ENCODE assay signal across 8 cellular contexts in the genomic region with DNA sequence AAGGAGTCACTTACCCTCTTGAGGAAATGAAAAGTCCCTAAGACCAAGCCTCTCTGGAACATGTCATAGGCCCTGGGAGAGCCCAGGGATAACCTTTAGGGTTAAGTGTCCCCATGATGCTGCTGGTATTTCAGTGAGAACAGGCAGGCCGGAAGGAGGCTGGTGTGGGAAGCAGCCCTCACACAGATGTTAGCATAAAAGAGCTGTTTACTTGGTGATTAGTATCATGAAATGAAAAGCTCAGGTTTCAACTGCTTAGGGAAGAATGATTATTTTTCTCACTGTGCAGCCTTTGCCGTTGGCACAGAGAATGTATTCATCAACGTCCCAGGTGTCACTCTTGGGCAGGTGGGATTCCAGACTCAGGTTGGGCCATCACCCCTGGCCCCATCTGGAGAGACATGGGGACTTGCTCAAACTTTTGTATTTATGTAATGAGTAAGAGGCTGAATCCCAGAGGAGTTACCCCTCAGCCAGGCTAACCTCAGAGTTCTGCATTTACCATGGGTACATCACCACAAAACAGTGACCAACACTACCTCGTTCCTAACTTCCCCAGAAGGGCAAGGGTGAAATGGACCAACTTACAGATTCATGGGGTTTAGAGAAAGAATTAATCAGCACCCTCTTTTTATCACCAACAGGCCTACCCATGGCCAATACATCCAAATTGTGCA.
DNase-seq lines count a peak whose midpoint lies in the region; ATAC-seq and TF ChIP-seq lines count a peak whose summit lies in the region.

No MANE protein-coding gene starts in this region.

- no peaks in the 10 kb centered on the region for H3K4me1 Mint-ChIP-seq in activated T-cell treated with anti-CD3 and anti-CD28 coated beads, Interleukin-2, amount 50 U/mL, for 24 hours (ENCODE audit: low read depth)
- H3K4me1 Mint-ChIP-seq in activated CD4-positive, alpha-beta T cell treated with anti-CD3 and anti-CD28 coated beads, Interleukin-2, amount 10 ng/mL, durations not matched to agents 24 days and 14 days: no peaks in the 10 kb centered on the region

- H3K4me3 ChIP-seq in lower lobe of right lung (no peak overlapping the region), left lung (no peak overlapping the region)

- peak overlapping the region; percentile 53 for H3K27ac ChIP-seq in lower lobe of right lung
- H3K27ac ChIP-seq in left lung: peak overlapping the region in 1 of 2 donors; percentile 23

- no peaks in the 10 kb centered on the region for H3K9me3 ChIP-seq in lower lobe of right lung
- H3K9me3 ChIP-seq in left lung: no peaks in the 10 kb centered on the region

- intact Hi-C loops in lower lobe of right lung (cut with DNase I): no loop called here
- intact Hi-C loops in left lung (cut with DNase I): no loop called here
- intact Hi-C loops in activated CD4-positive, alpha-beta T cell treated with anti-CD3 and anti-CD28 coated beads, Interleukin-2, amount 10 ng/mL, durations not matched to agents 24 days and 14 days (cut with micrococcal nuclease): no loop called here

- H3K4me1 ChIP-seq in lower lobe of right lung (no peaks in the 10 kb centered on the region), left lung (peaks cover 0 to 6% of the 10 kb centered on the region in 2 donors)

- TF ChIP-seq CTCF in lower lobe of right lung (IDR thresholded peaks at IDR 0.05) (no peak), left lung (IDR thresholded peaks at IDR 0.05) (no peak)

- H3K27ac Mint-ChIP-seq in activated T-cell treated with anti-CD3 and anti-CD28 coated beads, Interleukin-2, amount 50 U/mL, for 24 hours: no peak overlapping the region
- no peak overlapping the region for H3K27ac Mint-ChIP-seq in activated CD4-positive, alpha-beta T cell treated with anti-CD3 and anti-CD28 coated beads, Interleukin-2, amount 10 ng/mL, durations not matched to agents 24 days and 14 days

- H3K36me3 ChIP-seq in lower lobe of right lung (no peaks in the 10 kb centered on the region), left lung (no peaks in the 10 kb centered on the region)

- no peak overlapping the region for H3K4me3 Mint-ChIP-seq in activated T-cell treated with anti-CD3 and anti-CD28 coated beads, Interleukin-2, amount 50 U/mL, for 24 hours
- no peak overlapping the region for H3K4me3 Mint-ChIP-seq in activated CD4-positive, alpha-beta T cell treated with anti-CD3 and anti-CD28 coated beads, Interleukin-2, amount 10 ng/mL, durations not matched to agents 24 days and 14 days

- no peaks in the 10 kb centered on the region for H3K27me3 ChIP-seq in lower lobe of right lung (ENCODE audit: low read depth)
- no peaks in the 10 kb centered on the region for H3K27me3 ChIP-seq in left lung

- DNase-seq in AG20443 (ENCODE audit: low spot score) (peak; percentile 50), SHP77 treated with DMSO at 0.1 percent for 48 hours (lab: John Stamatoyannopoulos, UW) (peak; percentile 57), lower lobe of right lung (no peak), ureter (ENCODE audit: low spot score) (no peak), left lung (no peak)
- DNase-seq in activated T-cell treated with anti-CD3 and anti-CD28 coated beads, Interleukin-2, amount 50 U/mL, for 24 hours: no peak
- no peak for DNase-seq in activated CD4-positive, alpha-beta T cell treated with anti-CD3 and anti-CD28 coated beads, Interleukin-2, amount 10 ng/mL, durations not matched to agents 24 days and 14 days

- H3K36me3 Mint-ChIP-seq in activated T-cell treated with anti-CD3 and anti-CD28 coated beads, Interleukin-2, amount 50 U/mL, for 24 hours (ENCODE audit: low read depth): no peaks in the 10 kb centered on the region
- H3K36me3 Mint-ChIP-seq in activated CD4-positive, alpha-beta T cell treated with anti-CD3 and anti-CD28 coated beads, Interleukin-2, amount 10 ng/mL, durations not matched to agents 24 days and 14 days (ENCODE audit: low read depth): no peaks in the 10 kb centered on the region

- ATAC-seq in HG03095 (IDR thresholded peaks at IDR 0.05; ENCODE audit: unreplicated experiment) (peak; percentile 42), lower lobe of right lung (no peak), left lung (no peak)

- peaks cover 3% of the 10 kb centered on the region for H3K27me3 Mint-ChIP-seq in activated T-cell treated with anti-CD3 and anti-CD28 coated beads, Interleukin-2, amount 50 U/mL, for 24 hours
- H3K27me3 Mint-ChIP-seq in activated CD4-positive, alpha-beta T cell treated with anti-CD3 and anti-CD28 coated beads, Interleukin-2, amount 10 ng/mL, durations not matched to agents 24 days and 14 days: no peaks in the 10 kb centered on the region

- peaks cover 3% of the 10 kb centered on the region for H3K9me3 Mint-ChIP-seq in activated T-cell treated with anti-CD3 and anti-CD28 coated beads, Interleukin-2, amount 50 U/mL, for 24 hours
- no peaks in the 10 kb centered on the region for H3K9me3 Mint-ChIP-seq in activated CD4-positive, alpha-beta T cell treated with anti-CD3 and anti-CD28 coated beads, Interleukin-2, amount 10 ng/mL, durations not matched to agents 24 days and 14 days

Comparison
In these comparisons a context has a peak if more than half of its experiments do, and no peak if none do; other contexts are left out.
1. DNase-seq: peak in AG20443 (single experiment) and SHP77 treated with DMSO at 0.1 percent for 48 hours (single experiment); none in lower lobe of right lung (single experiment), ureter (single experiment), activated T-cell treated with anti-CD3 and anti-CD28 coated beads, Interleukin-2, amount 50 U/mL, for 24 hours (single experiment), left lung (0 of 2) and activated CD4-positive, alpha-beta T cell treated with anti-CD3 and anti-CD28 coated beads, Interleukin-2, amount 10 ng/mL, durations not matched to agents 24 days and 14 days (single experiment).